In the genomic region with DNA sequence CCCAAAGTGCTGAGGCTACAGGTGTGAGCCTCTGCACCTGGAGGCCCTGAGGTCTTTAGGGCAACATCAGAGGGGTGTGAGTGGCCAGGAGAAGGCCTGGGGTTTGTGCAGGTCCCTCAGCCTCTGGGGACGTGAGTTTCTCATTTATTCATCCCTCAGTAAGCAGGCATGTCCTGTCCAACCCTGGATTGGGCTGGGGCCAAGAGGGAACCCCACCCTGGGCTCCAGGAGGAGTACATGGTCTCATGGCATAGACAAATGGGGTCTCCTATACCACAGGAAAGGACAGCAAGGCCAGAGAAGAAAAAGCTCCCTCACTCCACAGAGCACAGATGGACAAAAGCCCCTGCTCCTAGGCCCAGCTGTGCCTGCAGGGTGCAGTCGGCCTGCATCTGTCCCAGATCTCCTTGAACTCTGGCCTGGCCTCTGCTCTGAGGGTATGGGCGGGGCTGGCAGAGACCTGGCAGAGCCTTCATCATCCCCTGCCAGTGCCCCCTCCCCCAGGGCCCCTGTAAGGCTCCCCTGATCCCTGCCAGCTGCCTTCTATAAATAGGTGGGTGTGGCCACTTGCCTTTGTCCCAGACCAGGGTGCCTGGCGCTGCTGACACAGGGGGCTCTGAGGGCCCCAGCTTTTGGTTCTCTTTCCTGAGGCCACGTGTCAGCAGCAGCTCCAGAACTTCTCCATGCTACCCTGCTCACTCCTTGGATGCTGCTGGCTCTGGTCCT, we compare ENCODE assay signal across 1 cellular context.
TF ChIP-seq lines count a peak whose summit lies in the region.

No MANE protein-coding gene starts in this region.

TF ChIP-seq in WTC11, 78 proteins besides CTCF, POLR2A, EP300 and RAD21 (continued from another document):
- TF ChIP-seq, protein P1, sequence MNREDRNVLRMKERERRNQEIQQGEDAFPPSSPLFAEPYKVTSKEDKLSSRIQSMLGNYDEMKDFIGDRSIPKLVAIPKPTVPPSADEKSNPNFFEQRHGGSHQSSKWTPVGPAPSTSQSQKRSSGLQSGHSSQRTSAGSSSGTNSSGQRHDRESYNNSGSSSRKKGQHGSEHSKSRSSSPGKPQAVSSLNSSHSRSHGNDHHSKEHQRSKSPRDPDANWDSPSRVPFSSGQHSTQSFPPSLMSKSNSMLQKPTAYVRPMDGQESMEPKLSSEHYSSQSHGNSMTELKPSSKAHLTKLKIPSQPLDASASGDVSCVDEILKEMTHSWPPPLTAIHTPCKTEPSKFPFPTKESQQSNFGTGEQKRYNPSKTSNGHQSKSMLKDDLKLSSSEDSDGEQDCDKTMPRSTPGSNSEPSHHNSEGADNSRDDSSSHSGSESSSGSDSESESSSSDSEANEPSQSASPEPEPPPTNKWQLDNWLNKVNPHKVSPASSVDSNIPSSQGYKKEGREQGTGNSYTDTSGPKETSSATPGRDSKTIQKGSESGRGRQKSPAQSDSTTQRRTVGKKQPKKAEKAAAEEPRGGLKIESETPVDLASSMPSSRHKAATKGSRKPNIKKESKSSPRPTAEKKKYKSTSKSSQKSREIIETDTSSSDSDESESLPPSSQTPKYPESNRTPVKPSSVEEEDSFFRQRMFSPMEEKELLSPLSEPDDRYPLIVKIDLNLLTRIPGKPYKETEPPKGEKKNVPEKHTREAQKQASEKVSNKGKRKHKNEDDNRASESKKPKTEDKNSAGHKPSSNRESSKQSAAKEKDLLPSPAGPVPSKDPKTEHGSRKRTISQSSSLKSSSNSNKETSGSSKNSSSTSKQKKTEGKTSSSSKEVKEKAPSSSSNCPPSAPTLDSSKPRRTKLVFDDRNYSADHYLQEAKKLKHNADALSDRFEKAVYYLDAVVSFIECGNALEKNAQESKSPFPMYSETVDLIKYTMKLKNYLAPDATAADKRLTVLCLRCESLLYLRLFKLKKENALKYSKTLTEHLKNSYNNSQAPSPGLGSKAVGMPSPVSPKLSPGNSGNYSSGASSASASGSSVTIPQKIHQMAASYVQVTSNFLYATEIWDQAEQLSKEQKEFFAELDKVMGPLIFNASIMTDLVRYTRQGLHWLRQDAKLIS (CRISPR knock-in tag; IDR thresholded peaks at IDR 0.05; ENCODE audit: borderline replicate concordance) = no peak
